8 cellular contexts compared by ENCODE assay signal in the genomic region with DNA sequence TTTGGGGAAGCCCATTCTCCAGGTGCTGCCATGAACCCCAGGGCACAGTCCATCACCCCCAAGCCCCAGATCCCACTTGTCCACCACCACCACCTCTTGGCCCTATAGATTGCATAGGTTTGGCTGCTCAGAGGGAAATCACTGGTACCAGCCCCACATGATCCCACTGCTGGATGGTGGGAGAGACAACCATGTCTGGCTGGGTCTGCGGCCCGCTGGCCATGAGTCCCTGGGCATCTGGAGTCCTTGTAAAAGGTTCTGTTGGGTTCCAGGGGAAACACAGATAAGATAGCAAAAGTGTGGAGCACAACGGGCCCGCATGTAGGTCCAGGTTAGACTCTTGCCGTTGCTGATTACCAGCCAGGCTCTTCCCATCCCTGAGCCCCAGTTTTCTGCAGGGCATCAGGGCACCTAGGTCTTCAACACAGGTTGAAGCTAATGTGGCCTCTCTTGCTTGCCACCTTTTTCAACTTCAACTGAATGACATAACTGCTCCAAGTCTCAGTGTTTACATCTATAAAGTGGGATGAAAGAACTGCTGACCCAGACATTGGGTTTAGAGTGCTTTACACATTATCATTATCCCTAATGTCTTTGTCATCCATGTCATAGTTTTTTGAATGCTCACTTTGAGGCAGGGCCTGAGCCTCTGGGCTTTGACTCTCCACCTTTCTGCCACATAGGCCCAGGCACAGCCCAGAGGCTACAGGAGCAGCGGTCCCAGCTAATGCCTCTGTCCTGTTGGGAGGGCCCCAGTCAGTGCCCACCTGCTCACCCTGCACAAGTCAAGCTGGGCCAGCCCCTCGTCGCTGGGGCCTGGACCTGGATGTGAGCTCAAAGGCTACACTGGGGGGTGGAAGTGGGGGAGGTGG. TPM values are rescaled to one million over a fixed set of nuclear protein-coding genes. Genes with fewer than 3 reads are reported as not detected.
DNase-seq lines count a peak whose midpoint lies in the region; ATAC-seq, FAIRE-seq and TF ChIP-seq lines count a peak whose summit lies in the region.

No MANE protein-coding gene starts in this region.

- intact Hi-C loops in body of pancreas (cut with DNase I), result no loop called here

- H3K27me3 ChIP-seq in body of pancreas (no peaks in the 10 kb centered on the region), mononuclear cell (ENCODE audit: insufficient read depth, low read length) (peaks cover 19% of the 10 kb centered on the region)

- peak overlapping the region in 3 of 4 donors; percentile 48 to 88 (median 84) for H3K27ac ChIP-seq in body of pancreas

- no peak for DNase-seq in activated T-cell treated with anti-CD3 and anti-CD28 coated beads, Interleukin-2, amount 50 U/mL, for 72 hours
- no peak for DNase-seq in activated T-cell treated with anti-CD3 and anti-CD28 coated beads, Interleukin-2, amount 50 U/mL, for 1 hour
- DNase-seq in body of pancreas (peak in 2 of 4 donors; percentile 5 to 26), type B pancreatic cell (ENCODE audit: extremely low spot score, unreplicated experiment) (no peak), DMS 273 treated with DMSO at 0.1 percent for 48 hours (lab: John Stamatoyannopoulos, UW) (no peak), RCC 7860 (ENCODE audit: low spot score) (no peak)
- DNase-seq in stimulated activated CD4-positive, alpha-beta T cell treated with anti-CD3 and anti-CD28 coated beads, Interleukin-2, amount 100 ng/mL, for 48 hours, result no peak

- no peaks in the 10 kb centered on the region for H3K9me3 Mint-ChIP-seq in activated T-cell treated with anti-CD3 and anti-CD28 coated beads, Interleukin-2, amount 50 U/mL, for 72 hours
- H3K9me3 Mint-ChIP-seq in type B pancreatic cell, result no peaks in the 10 kb centered on the region

- peaks cover 20% of the 10 kb centered on the region for H3K27me3 Mint-ChIP-seq in activated T-cell treated with anti-CD3 and anti-CD28 coated beads, Interleukin-2, amount 50 U/mL, for 72 hours (ENCODE audit: low read depth)
- H3K27me3 Mint-ChIP-seq in type B pancreatic cell, result peaks cover 42% of the 10 kb centered on the region

- H3K36me3 Mint-ChIP-seq in activated T-cell treated with anti-CD3 and anti-CD28 coated beads, Interleukin-2, amount 50 U/mL, for 72 hours (ENCODE audit: insufficient read depth in 2 of 2), result no peaks in the 10 kb centered on the region
- no peaks in the 10 kb centered on the region for H3K36me3 Mint-ChIP-seq in type B pancreatic cell

- H3K4me1 Mint-ChIP-seq in activated T-cell treated with anti-CD3 and anti-CD28 coated beads, Interleukin-2, amount 50 U/mL, for 72 hours (ENCODE audit: low read depth), result peaks cover 38% of the 10 kb centered on the region
- no peaks in the 10 kb centered on the region for H3K4me1 Mint-ChIP-seq in type B pancreatic cell (ENCODE audit: unreplicated experiment)

- no peak for ATAC-seq in activated T-cell treated with anti-CD3 and anti-CD28 coated beads, Interleukin-2, amount 50 U/mL, for 72 hours (replicated peaks in 1 of 2)
- ATAC-seq in body of pancreas, result no peak

- H3K4me1 ChIP-seq in body of pancreas (peaks cover 47% of the 10 kb centered on the region), mononuclear cell (ENCODE audit: insufficient read depth, low read length) (peaks cover 35% of the 10 kb centered on the region)

- H3K9me3 ChIP-seq in body of pancreas (no peaks in the 10 kb centered on the region), mononuclear cell (ENCODE audit: low read depth, low read length) (no peaks in the 10 kb centered on the region)

- FAIRE-seq in RCC 7860 (lab: Jason Lieb, UNC), result no peak

- no peak overlapping the region for H3K4me3 ChIP-seq in body of pancreas
- peak overlapping the region; percentile 96 for H3K4me3 ChIP-seq in mononuclear cell (ENCODE audit: low read length)

- no peak overlapping the region for H3K27ac Mint-ChIP-seq in activated T-cell treated with anti-CD3 and anti-CD28 coated beads, Interleukin-2, amount 50 U/mL, for 72 hours
- H3K27ac Mint-ChIP-seq in type B pancreatic cell, result peak overlapping the region; percentile 34

- no peaks in the 10 kb centered on the region for H3K36me3 ChIP-seq in body of pancreas (replicated peaks in 1 of 2; ENCODE audit: insufficient read depth in 1 of 2, low read depth in 2 of 2)

- H3K4me3 Mint-ChIP-seq in activated T-cell treated with anti-CD3 and anti-CD28 coated beads, Interleukin-2, amount 50 U/mL, for 72 hours, result peak overlapping the region; percentile 91 to 93
- H3K4me3 Mint-ChIP-seq in type B pancreatic cell, result peak overlapping the region; percentile 83

- TF ChIP-seq CTCF in body of pancreas (IDR thresholded peaks at IDR 0.05) (no peak), type B pancreatic cell (conservative IDR thresholded peaks at IDR 0.05) (no peak)

- 56 to 65% methylated on average over 8 of the region's 8 CpGs for WGBS in body of pancreas, 2 donors

- TF ChIP-seq POLR2A in body of pancreas (IDR thresholded peaks at IDR 0.05), result no peak

RNA-seq across cellular contexts. Expression of a gene that starts 1.0 kb away (rescaled TPM):
- 10 to 100 TPM; 35.5 to 43.0 TPM for total RNA-seq in activated T-cell treated with anti-CD3 and anti-CD28 coated beads, Interleukin-2, amount 50 U/mL, for 72 hours
- 10 to 100 TPM; 10.5 to 19.7 TPM for total RNA-seq in body of pancreas
- total RNA-seq in mononuclear cell, result 20.1 TPM
- total RNA-seq in type B pancreatic cell (ENCODE audit: low replicate concordance), result 17.4 and 32.1 TPM in 2 replicates

RNA-seq across cellular contexts. Expression of a gene that starts 3.3 kb away (rescaled TPM):
- total RNA-seq in activated T-cell treated with anti-CD3 and anti-CD28 coated beads, Interleukin-2, amount 50 U/mL, for 72 hours, result 1 to 10 TPM; 1.7 to 5.5 TPM
- 100 to 1,000 TPM in 1 of 2 donors, 10 to 100 TPM in 1; 36.6 to 150 TPM for total RNA-seq in body of pancreas
- 2.3 TPM for total RNA-seq in mononuclear cell
- 40.8 and 55.3 TPM in 2 replicates for total RNA-seq in type B pancreatic cell (ENCODE audit: low replicate concordance)
